8 cellular contexts compared by ENCODE assay signal in the genomic region with DNA sequence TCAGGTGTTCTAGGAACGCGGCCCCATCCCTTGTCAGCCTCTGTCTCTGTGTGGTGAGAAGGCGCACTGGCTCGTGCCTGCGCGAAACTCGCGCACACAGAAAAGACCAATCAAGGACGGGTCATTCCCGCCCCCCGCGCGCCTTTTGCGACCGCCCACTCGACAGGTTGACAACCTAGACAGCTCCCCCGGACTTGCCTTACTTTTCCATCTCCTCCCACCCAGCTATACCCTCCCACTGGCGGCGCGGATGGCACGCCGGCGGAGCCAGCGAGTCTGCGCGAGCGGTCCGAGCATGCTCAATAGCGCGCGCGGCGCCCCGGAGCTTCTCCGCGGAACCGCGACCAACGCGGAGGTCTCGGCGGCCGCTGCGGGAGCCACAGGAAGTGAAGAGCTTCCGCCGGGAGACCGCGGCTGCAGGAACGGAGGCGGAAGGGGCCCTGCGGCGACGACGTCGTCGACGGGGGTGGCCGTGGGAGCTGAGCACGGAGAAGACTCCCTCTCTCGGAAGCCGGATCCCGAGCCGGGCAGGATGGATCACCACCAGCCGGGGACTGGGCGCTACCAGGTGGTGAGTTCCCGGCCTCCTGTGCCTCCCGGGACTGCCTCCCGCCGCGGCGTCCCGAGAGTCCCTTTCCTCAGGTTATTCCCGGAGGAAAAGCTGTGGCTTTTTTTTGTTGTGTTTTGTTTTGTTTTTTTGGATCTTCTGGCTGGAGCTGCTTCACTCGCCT. TPM values are rescaled to one million over a fixed set of nuclear protein-coding genes. Genes with fewer than 3 reads are reported as not detected.
DNase-seq lines count a peak whose midpoint lies in the region; ATAC-seq, FAIRE-seq and TF ChIP-seq lines count a peak whose summit lies in the region.

A gene with protein sequence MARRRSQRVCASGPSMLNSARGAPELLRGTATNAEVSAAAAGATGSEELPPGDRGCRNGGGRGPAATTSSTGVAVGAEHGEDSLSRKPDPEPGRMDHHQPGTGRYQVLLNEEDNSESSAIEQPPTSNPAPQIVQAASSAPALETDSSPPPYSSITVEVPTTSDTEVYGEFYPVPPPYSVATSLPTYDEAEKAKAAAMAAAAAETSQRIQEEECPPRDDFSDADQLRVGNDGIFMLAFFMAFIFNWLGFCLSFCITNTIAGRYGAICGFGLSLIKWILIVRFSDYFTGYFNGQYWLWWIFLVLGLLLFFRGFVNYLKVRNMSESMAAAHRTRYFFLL (plus strand): TSS at position 202 of the 731 bp plus-strand sequence. CDS start 49 bp downstream, at position 251.

- peak; percentile 23 for FAIRE-seq in astrocyte (lab: Jason Lieb, UNC)

- ATAC-seq in GM18498 (IDR thresholded peaks at IDR 0.05; ENCODE audit: unreplicated experiment) (peak; percentile 86), HG02885 (IDR thresholded peaks at IDR 0.05; ENCODE audit: poor library complexity, unreplicated experiment) (peak; percentile 88), aorta (ENCODE audit: low FRiP score) (peak; percentile 96)

- H3K27ac ChIP-seq in astrocyte (ENCODE audit: low read depth, low read length) (peak within 1 kb of the TSS; percentile 78), aorta (ENCODE audit: low read depth in 1 of 2, low read length in 2 of 2) (peak within 1 kb of the TSS; percentile 11 to 18)

- intact Hi-C loops in aorta (cut with DNase I): loop anchor here in 1 of 2 donors (5.0 kb wide), 1 partner anchor 74 kb away; a partner anchor contains a TSS

- peaks cover 8% of the 10 kb centered on the region for H4K20me1 ChIP-seq in astrocyte (ENCODE audit: insufficient read depth, low read length)

- peak within 1 kb of the TSS; percentile 97 for H3K4me3 Mint-ChIP-seq in astrocyte (ENCODE audit: unreplicated experiment)

- peaks cover 39% of the 10 kb centered on the region for H3K79me2 ChIP-seq in astrocyte (ENCODE audit: insufficient read depth, low read length)

- H3K9ac ChIP-seq in astrocyte (ENCODE audit: low read length): peak within 1 kb of the TSS; percentile 98

- WGBS in aorta, 2 donors: 0% methylated on average over 49 to 74 of the region's 74 CpGs

- no peaks in the 10 kb centered on the region for H3K36me3 ChIP-seq in astrocyte (ENCODE audit: insufficient read depth, low read length)
- H3K36me3 ChIP-seq in aorta (ENCODE audit: control insufficient read depth in 1 of 2, insufficient read depth in 2 of 2, low read length in 1 of 2): no peaks in the 10 kb centered on the region

- peak within 1 kb of the TSS; percentile 94 for H3K27ac Mint-ChIP-seq in astrocyte (ENCODE audit: unreplicated experiment)

- no peaks in the 10 kb centered on the region for H3K27me3 ChIP-seq in astrocyte (ENCODE audit: insufficient read depth, low read length)
- H3K27me3 ChIP-seq in aorta (ENCODE audit: control insufficient read depth in 1 of 2, insufficient read depth in 2 of 2, low read length in 1 of 2): no peaks in the 10 kb centered on the region

- H3K36me3 Mint-ChIP-seq in astrocyte (ENCODE audit: low read depth, unreplicated experiment): no peaks in the 10 kb centered on the region

- peak within 1 kb of the TSS; percentile 99 for H3K4me2 ChIP-seq in astrocyte (ENCODE audit: low read length)

- H3K27me3 Mint-ChIP-seq in astrocyte (ENCODE audit: low read depth, unreplicated experiment): no peaks in the 10 kb centered on the region

- peak within 1 kb of the TSS; percentile 92 for H3K4me3 ChIP-seq in astrocyte (ENCODE audit: insufficient read depth, low read depth, low read length)
- peak within 1 kb of the TSS; percentile 70 to 81 for H3K4me3 ChIP-seq in aorta (ENCODE audit: low read length in 2 of 2)

- no peak for TF ChIP-seq CTCF in astrocyte (IDR thresholded peaks at IDR 0.05; ENCODE audit: insufficient read depth, low read depth, low read length)

- no peaks in the 10 kb centered on the region for H3K9me3 Mint-ChIP-seq in astrocyte (ENCODE audit: unreplicated experiment)

- H3K4me1 ChIP-seq in astrocyte (ENCODE audit: insufficient read depth, low read length): peaks cover 38% of the 10 kb centered on the region
- H3K4me1 ChIP-seq in aorta (ENCODE audit: control insufficient read depth in 1 of 2, insufficient read depth in 2 of 2, low read length in 2 of 2): no peaks in the 10 kb centered on the region

- H3K9me3 ChIP-seq in astrocyte (ENCODE audit: insufficient read depth, low read depth, low read length) (no peaks in the 10 kb centered on the region), aorta (ENCODE audit: control insufficient read depth, low read length) (no peaks in the 10 kb centered on the region)

- peak within 1 kb of the TSS; percentile 70 for H2AFZ ChIP-seq in astrocyte (ENCODE audit: low read depth, low read length)

- DNase-seq in NCI-H187 (lab: John Stamatoyannopoulos, UW) (peak; percentile 90 to 91), T-helper 22 cell (ENCODE audit: low read depth) (peak; percentile 76), astrocyte (ENCODE audit: low read depth) (peak; percentile 77), hepatic stellate cell (ENCODE audit: low spot score) (peak; percentile 70), renal cortical epithelial cell (ENCODE audit: low read depth) (peak; percentile 74), aorta (peak; percentile 89 to 95)

- H3K4me1 Mint-ChIP-seq in astrocyte (ENCODE audit: low read depth, unreplicated experiment): peaks cover 24% of the 10 kb centered on the region

RNA-seq across cellular contexts. Expression of the gene that starts here (rescaled TPM):
- 79.1 and 90.5 TPM in 2 replicates for total RNA-seq in astrocyte
- 68.7 and 128 TPM in 2 replicates for total RNA-seq in renal cortical epithelial cell
- 10 to 100 TPM; 13.1 to 14.2 TPM for total RNA-seq in aorta
- 10 to 100 TPM in 1 of 2 donors, 1 to 10 TPM in 1; 6.4 to 14.7 TPM for polyA plus RNA-seq in aorta

Comparison
In these comparisons a context has a peak if more than half of its experiments do, and no peak if none do; other contexts are left out.
1. Peak in every context shown above with its lines: DNase-seq, ATAC-seq, H3K4me3 ChIP-seq and H3K27ac ChIP-seq.